Comparison of ENCODE assay signal across 8 cellular contexts in the genomic region with DNA sequence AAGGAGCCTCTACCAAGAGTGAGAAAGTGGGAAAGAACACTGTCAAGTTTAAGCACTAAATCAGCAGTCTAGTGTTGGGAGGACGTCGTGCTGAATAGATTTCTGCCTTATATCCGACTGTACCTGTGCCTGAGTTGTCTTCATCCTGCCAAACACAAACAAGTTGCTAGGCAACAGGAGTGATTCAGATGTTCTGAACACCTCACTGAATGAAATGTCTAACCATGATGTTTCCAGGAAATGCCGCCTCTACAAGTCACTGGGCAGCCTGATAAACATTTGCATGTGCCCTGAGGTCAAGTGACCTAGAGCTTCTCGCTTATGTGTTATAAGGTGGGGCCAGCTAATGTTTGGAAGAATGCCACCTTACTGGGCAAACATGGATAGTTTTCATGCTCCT. TPM values are rescaled to one million over a fixed set of nuclear protein-coding genes. Genes with fewer than 3 reads are reported as not detected.
DNase-seq lines count a peak whose midpoint lies in the region; ATAC-seq lines count a peak whose summit lies in the region.

No MANE protein-coding gene starts in this region.

- no peaks in the 10 kb centered on the region for H3K36me3 Mint-ChIP-seq in CD4-positive, alpha-beta memory T cell
- H3K36me3 Mint-ChIP-seq in activated CD8-positive, alpha-beta T cell treated with anti-CD3 and anti-CD28 coated beads, Interleukin-2, amount 10 ng/mL, durations not matched to agents 7 days and 5 days (ENCODE audit: low read depth) = no peaks in the 10 kb centered on the region

- H3K27ac ChIP-seq in CD4-positive, alpha-beta memory T cell (ENCODE audit: low read depth, low read length) = no peak overlapping the region

- no peaks in the 10 kb centered on the region for H3K9me3 Mint-ChIP-seq in CD4-positive, alpha-beta memory T cell
- no peaks in the 10 kb centered on the region for H3K9me3 Mint-ChIP-seq in activated CD8-positive, alpha-beta T cell treated with anti-CD3 and anti-CD28 coated beads, Interleukin-2, amount 10 ng/mL, durations not matched to agents 7 days and 5 days (ENCODE audit: insufficient read depth)

- peaks cover 0 to 6% (median 1%) of the 10 kb centered on the region in 4 donors for H3K4me1 Mint-ChIP-seq in CD4-positive, alpha-beta memory T cell
- no peaks in the 10 kb centered on the region for H3K4me1 Mint-ChIP-seq in activated CD8-positive, alpha-beta T cell treated with anti-CD3 and anti-CD28 coated beads, Interleukin-2, amount 10 ng/mL, durations not matched to agents 7 days and 5 days (ENCODE audit: low read depth)

- ATAC-seq in HG03175 (IDR thresholded peaks at IDR 0.05; ENCODE audit: unreplicated experiment) (peak; percentile 79), HG02840 (IDR thresholded peaks at IDR 0.05; ENCODE audit: low FRiP score, unreplicated experiment) (no peak), HG03439 (IDR thresholded peaks at IDR 0.05; ENCODE audit: unreplicated experiment) (no peak), GM19455 (IDR thresholded peaks at IDR 0.05; ENCODE audit: unreplicated experiment) (no peak), HG02885 (IDR thresholded peaks at IDR 0.05; ENCODE audit: poor library complexity, unreplicated experiment) (no peak)
- peak; percentile 51 for ATAC-seq in activated CD8-positive, alpha-beta T cell treated with anti-CD3 and anti-CD28 coated beads, Interleukin-2, amount 10 ng/mL, durations not matched to agents 7 days and 5 days

- H3K27ac Mint-ChIP-seq in CD4-positive, alpha-beta memory T cell = peak overlapping the region in 1 of 7 donors; percentile 20
- H3K27ac Mint-ChIP-seq in activated CD8-positive, alpha-beta T cell treated with anti-CD3 and anti-CD28 coated beads, Interleukin-2, amount 10 ng/mL, durations not matched to agents 7 days and 5 days = no peak overlapping the region

- H3K36me3 ChIP-seq in CD4-positive, alpha-beta memory T cell (ENCODE audit: insufficient read depth, low read length) = no peaks in the 10 kb centered on the region

- peaks cover 12 to 21% of the 10 kb centered on the region in 2 donors for H3K27me3 Mint-ChIP-seq in CD4-positive, alpha-beta memory T cell
- H3K27me3 Mint-ChIP-seq in activated CD8-positive, alpha-beta T cell treated with anti-CD3 and anti-CD28 coated beads, Interleukin-2, amount 10 ng/mL, durations not matched to agents 7 days and 5 days (ENCODE audit: low read depth) = peaks cover 6% of the 10 kb centered on the region

- H3K4me3 ChIP-seq in CD4-positive, alpha-beta memory T cell (ENCODE audit: low read length in 2 of 2) = no peak overlapping the region

- no peaks in the 10 kb centered on the region for H3K9me3 ChIP-seq in CD4-positive, alpha-beta memory T cell (ENCODE audit: control insufficient read depth in 1 of 2, low read length in 2 of 2)

- H3K4me3 Mint-ChIP-seq in CD4-positive, alpha-beta memory T cell = no peak overlapping the region
- H3K4me3 Mint-ChIP-seq in activated CD8-positive, alpha-beta T cell treated with anti-CD3 and anti-CD28 coated beads, Interleukin-2, amount 10 ng/mL, durations not matched to agents 7 days and 5 days = no peak overlapping the region

- DNase-seq in CD4-positive, alpha-beta memory T cell = peak in 4 of 5 donors; percentile 1 to 28 (median 16)
- DNase-seq in activated CD8-positive, alpha-beta T cell treated with anti-CD3 and anti-CD28 coated beads, Interleukin-2, amount 10 ng/mL, durations not matched to agents 7 days and 5 days = peak; percentile 21
- DNase-seq in islet precursor cell = peak; percentile 65

- H3K4me1 ChIP-seq in CD4-positive, alpha-beta memory T cell (ENCODE audit: insufficient read depth, low read length) = peaks cover 5% of the 10 kb centered on the region

- intact Hi-C loops in CD4-positive, alpha-beta memory T cell (cut with micrococcal nuclease) = no loop called here

- CTCF ChIA-PET in CD4-positive, alpha-beta memory T cell (lab: Charles Lee; ENCODE audit: partially characterized antibody) = no interaction called here
- CTCF ChIA-PET in activated CD8-positive, alpha-beta T cell treated with anti-CD3 and anti-CD28 coated beads, Interleukin-2, amount 10 ng/mL, durations not matched to agents 7 days and 5 days (lab: Charles Lee) = no interaction called here

- POLR2A ChIA-PET in CD4-positive, alpha-beta memory T cell (lab: Charles Lee; ENCODE audit: partially characterized antibody) = no interaction called here
- POLR2A ChIA-PET in activated CD8-positive, alpha-beta T cell treated with anti-CD3 and anti-CD28 coated beads, Interleukin-2, amount 10 ng/mL, durations not matched to agents 7 days and 5 days (lab: Charles Lee) = no interaction called here

- peaks cover 6% of the 10 kb centered on the region for H3K27me3 ChIP-seq in CD4-positive, alpha-beta memory T cell (ENCODE audit: insufficient read depth, low read length)

RNA-seq across cellular contexts. Expression of a gene that starts 37.9 kb away (rescaled TPM):
- total RNA-seq in CD4-positive, alpha-beta memory T cell = under 1 TPM; 0.28 to 0.67 TPM
- not detected for polyA plus RNA-seq in CD4-positive, alpha-beta memory T cell
- total RNA-seq in activated CD8-positive, alpha-beta T cell treated with anti-CD3 and anti-CD28 coated beads, Interleukin-2, amount 10 ng/mL, durations not matched to agents 7 days and 5 days = not detected

Comparison
In these comparisons a context has a peak if more than half of its experiments do, and no peak if none do; other contexts are left out.
1. ATAC-seq: peak in HG03175 (single experiment) and activated CD8-positive, alpha-beta T cell treated with anti-CD3 and anti-CD28 coated beads, Interleukin-2, amount 10 ng/mL, durations not matched to agents 7 days and 5 days (single experiment); none in HG02840 (single experiment), HG03439 (single experiment), GM19455 (single experiment) and HG02885 (single experiment).
2. Peak in every context shown above with its lines, with median percentiles within 50 percentile points of each other: DNase-seq.